ENCODE assay signal across 31 cellular contexts in the genomic region with DNA sequence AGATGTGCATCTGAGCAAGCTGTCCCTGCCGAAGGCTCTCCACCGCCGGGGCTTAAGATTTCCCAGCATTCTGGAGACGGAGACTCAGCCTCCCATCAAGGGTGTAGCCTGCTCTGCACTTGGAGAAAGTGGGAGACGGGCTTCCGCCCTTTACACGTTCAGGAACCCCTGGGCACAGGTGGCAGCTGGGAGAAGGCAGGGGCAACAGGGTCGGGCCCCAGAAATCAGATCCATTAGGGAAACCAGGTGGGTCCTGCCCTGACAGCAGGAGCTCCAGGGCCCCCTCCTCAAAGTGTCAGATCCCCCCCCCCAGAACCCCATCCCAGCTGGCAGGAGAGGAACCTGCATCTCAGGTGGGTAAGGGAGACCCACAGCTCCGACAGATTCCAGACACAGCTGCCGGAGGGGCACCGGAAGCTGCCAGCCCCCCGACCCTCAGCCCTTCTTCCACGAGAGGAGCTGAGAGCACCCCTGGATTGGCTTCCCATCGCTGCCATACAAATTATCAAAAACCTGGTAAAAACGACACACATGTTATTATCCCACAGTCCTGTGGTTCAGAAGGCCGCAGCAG.
"Had no signal": no experiment of that assay in that cellular context is flagged by ENCODE, and none has a peak within 500 bp of the region (broad histone marks: within the 10 kb centered on the region; RNA-seq: fewer than 3 reads in every experiment).

No MANE protein-coding gene starts in this region.

- H3K4me3 ChIP-seq: Peyer's patch, SJCRH30, SK-N-MC had no signal

- H3K9ac ChIP-seq: KMS-11 had no signal

- H3K4me1 Mint-ChIP-seq: activated CD4-positive, alpha-beta memory T cell treated with anti-CD3 and anti-CD28 coated beads, Interleukin-2, amount 10 ng/mL, durations not matched to agents 7 days and 5 days; activated naive CD8-positive, alpha-beta T cell treated with anti-CD3 and anti-CD28 coated beads for 36 hours; activated T-helper 17 cell treated with anti-CD3 and anti-CD28 coated beads, Interleukin-2, amount 50 U/mL, for 72 hours had no signal

- H3K36me3 ChIP-seq: brain microvascular endothelial cell, Peyer's patch, SJCRH30, WERI-Rb-1 had no signal

- DNase-seq: activated CD4-positive, alpha-beta memory T cell treated with anti-CD3 and anti-CD28 coated beads, Interleukin-2, amount 10 ng/mL, durations not matched to agents 7 days and 5 days; activated CD4-positive, alpha-beta T cell treated with anti-CD3 and anti-CD28 coated beads for 1 hour; activated CD4-positive, alpha-beta T cell treated with anti-CD3 and anti-CD28 coated beads for 48 hours; activated CD4-positive, CD25-positive, alpha-beta regulatory T cell; activated effector memory CD4-positive, alpha-beta T cell treated with anti-CD3 and anti-CD28 coated beads, Interleukin-2, amount 50 U/mL, for 16 hours; activated naive CD4-positive, alpha-beta T cell; activated naive CD8-positive, alpha-beta T cell treated with anti-CD3 and anti-CD28 coated beads for 36 hours; activated T-cell treated with anti-CD3 and anti-CD28 coated beads, Interleukin-2, amount 50 U/mL, for 1 hour; activated T-cell treated with anti-CD3 and anti-CD28 coated beads, Interleukin-2, amount 50 U/mL, for 72 hours; amniotic stem cell; brain microvascular endothelial cell; MM.1S; MV-4-11; NCI-H1092; NCI-H1436 treated with DMSO at 0.1 percent for 48 hours; NCI-H1694 treated with DMSO at 0.1 percent for 48 hours; NCI-H2029; NCI-H345; NCI-H524 treated with DMSO at 0.1 percent for 48 hours; NCI-H748 treated with DMSO at 0.1 percent for 48 hours; NK-92 treated with Interleukin-12 subunit alpha and Interleukin-12 subunit beta, amount 100 ng/mL, for 24 hours; PC-3; RPMI8226; SHP77; SJCRH30; T1000; WERI-Rb-1 had no signal

- H3K27ac Mint-ChIP-seq: activated CD4-positive, alpha-beta memory T cell treated with anti-CD3 and anti-CD28 coated beads, Interleukin-2, amount 10 ng/mL, durations not matched to agents 7 days and 5 days; activated naive CD8-positive, alpha-beta T cell treated with anti-CD3 and anti-CD28 coated beads for 36 hours; activated T-cell treated with anti-CD3 and anti-CD28 coated beads, Interleukin-2, amount 50 U/mL, for 72 hours; activated T-helper 17 cell treated with anti-CD3 and anti-CD28 coated beads, Interleukin-2, amount 50 U/mL, for 72 hours had no signal

- H3K4me1 ChIP-seq: Peyer's patch, SJCRH30 had no signal

- H3K36me3 Mint-ChIP-seq: activated naive CD8-positive, alpha-beta T cell treated with anti-CD3 and anti-CD28 coated beads for 36 hours had no signal

- H3K4me3 Mint-ChIP-seq: activated CD4-positive, alpha-beta memory T cell treated with anti-CD3 and anti-CD28 coated beads, Interleukin-2, amount 10 ng/mL, durations not matched to agents 7 days and 5 days; activated naive CD8-positive, alpha-beta T cell treated with anti-CD3 and anti-CD28 coated beads for 36 hours; activated T-cell treated with anti-CD3 and anti-CD28 coated beads, Interleukin-2, amount 50 U/mL, for 72 hours; activated T-helper 17 cell treated with anti-CD3 and anti-CD28 coated beads, Interleukin-2, amount 50 U/mL, for 72 hours had no signal

- H3K4me2 ChIP-seq: KMS-11 had no signal

- H3K27ac ChIP-seq: brain microvascular endothelial cell, KMS-11, Peyer's patch, SJCRH30, SK-N-MC, WERI-Rb-1 had no signal

- H3K9me3 ChIP-seq: Peyer's patch, SJCRH30 had no signal

- H3K27me3 ChIP-seq: brain microvascular endothelial cell, Peyer's patch had no signal

- ATAC-seq: activated T-cell treated with anti-CD3 and anti-CD28 coated beads, Interleukin-2, amount 50 U/mL, for 72 hours; activated T-helper 17 cell treated with anti-CD3 and anti-CD28 coated beads, Interleukin-2, amount 50 U/mL, for 72 hours; PC-3 had no signal
